Comparison of ENCODE assay signal across 1 cellular context in genomic region chr17:19063326-19063956, GRCh38.
TF ChIP-seq lines count a peak whose summit lies in the region.

No MANE protein-coding gene starts in this region.

TF ChIP-seq in A549, 52 proteins besides CTCF, POLR2A, EP300 and RAD21 (continued from another document):
- TF ChIP-seq, protein P1, sequence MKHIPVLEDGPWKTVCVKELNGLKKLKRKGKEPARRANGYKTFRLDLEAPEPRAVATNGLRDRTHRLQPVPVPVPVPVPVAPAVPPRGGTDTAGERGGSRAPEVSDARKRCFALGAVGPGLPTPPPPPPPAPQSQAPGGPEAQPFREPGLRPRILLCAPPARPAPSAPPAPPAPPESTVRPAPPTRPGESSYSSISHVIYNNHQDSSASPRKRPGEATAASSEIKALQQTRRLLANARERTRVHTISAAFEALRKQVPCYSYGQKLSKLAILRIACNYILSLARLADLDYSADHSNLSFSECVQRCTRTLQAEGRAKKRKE (CRISPR knock-in tag; IDR thresholded peaks at IDR 0.05; ENCODE audit: low read depth), result peak; percentile 51; the same call in 1 of the 2 replicates
